Comparison of ENCODE assay signal across 25 cellular contexts in genomic region chr9:87406545-87407166, GRCh38.
DNase-seq lines count a peak whose midpoint lies in the region; ATAC-seq, FAIRE-seq and TF ChIP-seq lines count a peak whose summit lies in the region.
"Had no signal": no experiment of that assay in that cellular context is flagged by ENCODE, and none has a peak within 500 bp of the region (broad histone marks: within the 10 kb centered on the region; RNA-seq: fewer than 3 reads in every experiment).

No MANE protein-coding gene starts in this region.

- H3K4me3 ChIP-seq in SK-N-MC (peak overlapping the region; percentile 28), pancreas (no peak overlapping the region)
- H3K4me3 ChIP-seq: breast epithelium, gastrocnemius medialis, MG63, suprapubic skin had no signal

- no peaks in the 10 kb centered on the region for H3K23me2 ChIP-seq in H9 (ENCODE audit: insufficient read length, low read depth, low read length, poor library complexity, severe bottlenecking)

- no peak overlapping the region for H2BK120ac ChIP-seq in H9 (ENCODE audit: low read depth, low read length, poor library complexity, severe bottlenecking)

- peak overlapping the region; percentile 81 for H3K27ac ChIP-seq in H9 (ENCODE audit: insufficient read length, low read depth, low read length)
- H3K27ac ChIP-seq in SK-N-MC: peak overlapping the region; percentile 96
- peak overlapping the region in 2 of 4 donors; percentile 69 to 72 for H3K27ac ChIP-seq in pancreas
- H3K27ac ChIP-seq: breast epithelium, gastrocnemius medialis, suprapubic skin had no signal

- peaks cover 33% of the 10 kb centered on the region for H3K4me1 ChIP-seq in H9 (ENCODE audit: insufficient read depth, low read length)
- peaks cover 25 to 44% (median 31%) of the 10 kb centered on the region in 3 donors for H3K4me1 ChIP-seq in pancreas
- H3K4me1 ChIP-seq: breast epithelium, gastrocnemius medialis had no signal

- no peak overlapping the region for H2BK12ac ChIP-seq in H9 (ENCODE audit: insufficient read length, low read depth, low read length)

- no peak overlapping the region for H3T11ph ChIP-seq in H9 (ENCODE audit: low read length)

- intact Hi-C loops in pancreas (cut with DNase I) (no loop called here), posterior cingulate gyrus (cut with DNase I) (no loop called here)

- DNase-seq in H9 (no peak), SK-N-MC (ENCODE audit: low read depth, low spot score) (no peak), left kidney (ENCODE audit: low read depth, low spot score) (peak; percentile 38), pancreas (peak in 1 of 6 donors; percentile 50), posterior cingulate gyrus (no peak), mucosa of gallbladder (ENCODE audit: low spot score) (no peak), HFFc6 (no peak)
- DNase-seq: activated naive CD8-positive, alpha-beta T cell treated with anti-CD3 and anti-CD28 coated beads, Interleukin-2, amount 10 ng/mL, durations not matched to agents 7 days and 5 days; DMS 273 treated with DMSO at 0.1 percent for 48 hours; mammary epithelial cell; MG63; NCI-H1930; NCI-H524; SHP77; stimulated activated CD4-positive, alpha-beta T cell treated with anti-CD3 and anti-CD28 coated beads, Interleukin-12 subunit alpha, Interleukin-12 subunit beta, amount 100 ng/mL, for 4 hours; T-helper 9 cell had no signal

- H2BK15ac ChIP-seq in H9 (ENCODE audit: low read depth, low read length): no peak overlapping the region

- H3K36me3 ChIP-seq in SK-N-MC (ENCODE audit: insufficient read depth, low read length): no peaks in the 10 kb centered on the region
- no peaks in the 10 kb centered on the region for H3K36me3 ChIP-seq in pancreas
- H3K36me3 ChIP-seq: breast epithelium, gastrocnemius medialis, MG63, suprapubic skin had no signal

- no peak overlapping the region for H2BK5ac ChIP-seq in H9 (ENCODE audit: insufficient read length, low read length)

- no peaks in the 10 kb centered on the region for H3K27me3 Mint-ChIP-seq in H9 (ENCODE audit: low read depth)
- peaks cover 10% of the 10 kb centered on the region for H3K27me3 Mint-ChIP-seq in HFFc6 (ENCODE audit: insufficient read depth)
- H3K27me3 Mint-ChIP-seq: B cell had no signal

- H3K9me3 ChIP-seq in H9 (ENCODE audit: control insufficient read depth, low read depth, low read length) (no peaks in the 10 kb centered on the region), SK-N-MC (ENCODE audit: low read depth, low read length) (no peaks in the 10 kb centered on the region), pancreas (no peaks in the 10 kb centered on the region)
- H3K9me3 ChIP-seq: breast epithelium, gastrocnemius medialis, MG63, suprapubic skin had no signal

- no peak overlapping the region for H3K56ac ChIP-seq in H9 (ENCODE audit: insufficient read length, low read depth, low read length)

- H3K79me2 ChIP-seq in H9 (ENCODE audit: insufficient read depth, low read length): no peaks in the 10 kb centered on the region

- H2AFZ ChIP-seq in H9 (ENCODE audit: low read length): no peak overlapping the region

- TF ChIP-seq CTCF in H9 (conservative IDR thresholded peaks at IDR 0.05) (no peak), pancreas (IDR thresholded peaks at IDR 0.05) (no peak), HFFc6 (IDR thresholded peaks at IDR 0.05) (no peak)

- ATAC-seq in pancreas (peak; percentile 88 to 91 (median 90)), HG03045 (IDR thresholded peaks at IDR 0.05; ENCODE audit: unreplicated experiment) (no peak)
- ATAC-seq: activated CD4-positive, CD25-positive, alpha-beta regulatory T cell treated with anti-CD3 and anti-CD28 coated beads, Interleukin-2, amount 50 U/mL, for 24 hours; gastrocnemius medialis had no signal

- H2BK20ac ChIP-seq in H9 (ENCODE audit: low read depth, low read length, poor library complexity, severe bottlenecking): no peak overlapping the region

- H3K23ac ChIP-seq in H9 (ENCODE audit: insufficient read length, low read depth, low read length): no peak overlapping the region

- H3K27ac Mint-ChIP-seq in H9: peak overlapping the region; percentile 63 to 92 (median 74)
- no peak overlapping the region for H3K27ac Mint-ChIP-seq in HFFc6
- H3K27ac Mint-ChIP-seq: activated naive CD8-positive, alpha-beta T cell treated with anti-CD3 and anti-CD28 coated beads, Interleukin-2, amount 10 ng/mL, durations not matched to agents 7 days and 5 days; activated T-helper 1 cell treated with anti-CD3 and anti-CD28 coated beads, Interleukin-12 subunit alpha, Interleukin-12 subunit beta, Interleukin-2, Interleukin-4 antibody, amounts not matched to agents 30 ng/mL and 10 ng/mL and 1 ng/mL, durations not matched to agents 14 hours and 24 hours and 36 hours; B cell had no signal

- H4K20me1 ChIP-seq in H9 (ENCODE audit: control insufficient read depth, insufficient read depth, insufficient read length): no peaks in the 10 kb centered on the region

- no peak overlapping the region for H3K18ac ChIP-seq in H9 (ENCODE audit: insufficient read length, low read depth, low read length)

- H3K9me3 Mint-ChIP-seq in H9 (no peaks in the 10 kb centered on the region), HFFc6 (no peaks in the 10 kb centered on the region)
- H3K9me3 Mint-ChIP-seq: activated naive CD8-positive, alpha-beta T cell treated with anti-CD3 and anti-CD28 coated beads, Interleukin-2, amount 10 ng/mL, durations not matched to agents 7 days and 5 days; activated T-helper 1 cell treated with anti-CD3 and anti-CD28 coated beads, Interleukin-12 subunit alpha, Interleukin-12 subunit beta, Interleukin-2, Interleukin-4 antibody, amounts not matched to agents 30 ng/mL and 10 ng/mL and 1 ng/mL, durations not matched to agents 14 hours and 24 hours and 36 hours; neural crest cell had no signal

- H3K36me3 Mint-ChIP-seq in H9 (ENCODE audit: insufficient read depth in 1 of 3, low read depth in 3 of 3) (no peaks in the 10 kb centered on the region; a peak in 1 of 7 replicates), HFFc6 (ENCODE audit: low read depth) (no peaks in the 10 kb centered on the region)
- H3K36me3 Mint-ChIP-seq: activated naive CD8-positive, alpha-beta T cell treated with anti-CD3 and anti-CD28 coated beads, Interleukin-2, amount 10 ng/mL, durations not matched to agents 7 days and 5 days had no signal

- H3K9ac ChIP-seq in H9 (ENCODE audit: extremely low read depth, insufficient read length, low read length): no peak overlapping the region
- H3K9ac ChIP-seq in SK-N-MC (ENCODE audit: insufficient read length): peak overlapping the region; percentile 54

- no peak overlapping the region for H4K5ac ChIP-seq in H9 (ENCODE audit: insufficient read length, low read depth, low read length)

- H3K14ac ChIP-seq in H9 (ENCODE audit: insufficient read depth, low read length): no peak overlapping the region

- FAIRE-seq in pancreas (lab: Jason Lieb, UNC): no peak
- FAIRE-seq: GM12892 had no signal

- H3K4me2 ChIP-seq in H9 (ENCODE audit: insufficient read depth, insufficient read length, low read length): peak overlapping the region; percentile 34

- H3K79me1 ChIP-seq in H9 (ENCODE audit: insufficient read depth, low read depth, low read length, poor library complexity, severe bottlenecking): no peaks in the 10 kb centered on the region

- no peak overlapping the region for H2AK5ac ChIP-seq in H9 (ENCODE audit: insufficient read length, low read length)

- H3K4me3 Mint-ChIP-seq in H9 (peak overlapping the region in 1 of 2 experiments; percentile 4; a peak in 3 of 5 replicates), HFFc6 (no peak overlapping the region)
- H3K4me3 Mint-ChIP-seq: activated naive CD8-positive, alpha-beta T cell treated with anti-CD3 and anti-CD28 coated beads, Interleukin-2, amount 10 ng/mL, durations not matched to agents 7 days and 5 days; activated T-helper 1 cell treated with anti-CD3 and anti-CD28 coated beads, Interleukin-12 subunit alpha, Interleukin-12 subunit beta, Interleukin-2, Interleukin-4 antibody, amounts not matched to agents 30 ng/mL and 10 ng/mL and 1 ng/mL, durations not matched to agents 14 hours and 24 hours and 36 hours; B cell; neural crest cell had no signal

- no peak overlapping the region for H3K4ac ChIP-seq in H9 (ENCODE audit: low read depth, low read length)

- no peak overlapping the region for H4K91ac ChIP-seq in H9 (ENCODE audit: insufficient read length, low read depth, low read length)

- H4K8ac ChIP-seq in H9 (replicated peaks; ENCODE audit: insufficient read length, low read depth, low read length): no peak overlapping the region

- H3K4me1 Mint-ChIP-seq in H9 (peaks cover 72 to 83% of the 10 kb centered on the region in 2 experiments), HFFc6 (ENCODE audit: low read depth) (no peaks in the 10 kb centered on the region)
- H3K4me1 Mint-ChIP-seq: activated naive CD8-positive, alpha-beta T cell treated with anti-CD3 and anti-CD28 coated beads, Interleukin-2, amount 10 ng/mL, durations not matched to agents 7 days and 5 days; B cell had no signal

- no CpG with 5 or more reads among the region's 4 CpGs for WGBS in H9 (ENCODE audit: extremely low coverage, insufficient read length, low lambda C conversion rate)
- 15 to 18% methylated on average over 4 of the region's 4 CpGs for WGBS in pancreas, 2 donors

- H3K27me3 ChIP-seq in H9 (ENCODE audit: insufficient read depth, low read length) (no peaks in the 10 kb centered on the region), pancreas (no peaks in the 10 kb centered on the region)
- H3K27me3 ChIP-seq: breast epithelium, gastrocnemius medialis, MG63, suprapubic skin had no signal
